Comparison of ENCODE assay signal across 8 cellular contexts in the genomic region with DNA sequence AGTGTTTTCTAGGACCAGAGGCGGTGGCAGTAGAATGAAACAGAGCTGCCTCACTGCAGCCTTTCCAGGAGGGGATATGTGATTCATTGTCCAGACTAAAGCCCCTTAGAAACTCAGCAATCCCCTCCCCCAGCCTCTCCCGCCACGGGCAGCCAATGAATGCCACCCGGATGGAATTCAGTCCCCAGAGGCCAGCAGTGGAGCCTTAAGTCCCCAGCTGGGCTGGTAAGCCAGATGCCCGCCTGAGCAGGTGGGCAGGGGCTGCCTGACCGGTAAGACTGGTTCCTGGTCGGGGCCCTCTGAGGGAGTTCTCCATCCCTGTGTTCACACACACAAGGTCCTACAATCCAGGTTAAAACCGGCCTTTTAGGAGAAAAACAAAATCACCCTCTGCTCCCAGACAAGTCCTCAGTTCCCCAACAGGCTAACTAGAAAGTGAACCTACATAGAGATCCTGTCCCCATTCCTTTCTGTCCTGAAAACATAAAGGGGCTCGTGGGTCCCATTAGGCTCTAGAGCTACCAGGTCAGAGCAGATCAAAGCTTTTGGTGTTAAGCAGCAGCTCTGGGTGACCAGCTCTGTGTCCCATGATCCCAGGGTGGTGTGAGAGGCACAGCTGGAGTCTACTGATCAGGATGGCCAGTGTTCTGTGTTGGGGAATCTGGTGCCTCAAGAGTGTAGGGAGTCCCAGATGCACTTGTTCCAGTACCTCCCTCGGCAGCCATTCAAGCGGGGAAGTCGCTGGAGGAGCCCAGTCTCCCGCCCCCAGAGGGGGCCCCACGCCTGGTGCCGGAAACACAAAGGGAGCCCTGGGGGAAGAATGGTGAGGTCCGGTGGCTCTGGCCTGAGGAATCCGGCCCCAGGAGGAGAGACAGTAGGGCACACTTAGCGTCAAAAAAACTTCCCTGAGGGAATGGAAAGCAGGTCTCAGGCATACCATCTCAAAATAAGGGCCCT. TPM values are rescaled to one million over a fixed set of nuclear protein-coding genes. Genes with fewer than 3 reads are reported as not detected.
A peak's percentile ranks its signal among the peaks of the same experiment; 100 is the strongest.
DNase-seq lines count a peak whose midpoint lies in the region; ATAC-seq and TF ChIP-seq lines count a peak whose summit lies in the region.

No MANE protein-coding gene starts in this region.

- ATAC-seq in mucosa of descending colon (peak; percentile 42), GM19023 (IDR thresholded peaks at IDR 0.05; ENCODE audit: unreplicated experiment) (no peak)

- H2BK5ac ChIP-seq in H9 (ENCODE audit: insufficient read length, low read length) = peak overlapping the region; percentile 61

- H3K79me1 ChIP-seq in H9 (ENCODE audit: insufficient read depth, low read depth, low read length, poor library complexity, severe bottlenecking) = peaks cover 6% of the 10 kb centered on the region

- H4K5ac ChIP-seq in H9 (ENCODE audit: insufficient read length, low read depth, low read length) = no peak overlapping the region

- H2AK5ac ChIP-seq in H9 (ENCODE audit: insufficient read length, low read length) = no peak overlapping the region

- no peak overlapping the region for H2BK20ac ChIP-seq in H9 (ENCODE audit: low read depth, low read length, poor library complexity, severe bottlenecking)

- H2AFZ ChIP-seq in H9 (ENCODE audit: low read length) = no peak overlapping the region

- no peak overlapping the region; the same call in 1 of the 2 replicates for H3K4ac ChIP-seq in H9 (ENCODE audit: low read depth, low read length)

- H3K18ac ChIP-seq in H9 (ENCODE audit: insufficient read length, low read depth, low read length) = peak overlapping the region; percentile 96

- TF ChIP-seq CTCF in C4-2B (conservative IDR thresholded peaks at IDR 0.05) (no peak), H9 (conservative IDR thresholded peaks at IDR 0.05) (no peak), mucosa of descending colon (IDR thresholded peaks at IDR 0.05) (no peak), tibial artery (IDR thresholded peaks at IDR 0.05) (no peak)

- H3K27me3 ChIP-seq in H9 (ENCODE audit: insufficient read depth, low read length) (no peaks in the 10 kb centered on the region), SJCRH30 (no peaks in the 10 kb centered on the region), tibial artery (no peaks in the 10 kb centered on the region)

- H3K79me2 ChIP-seq in H9 (ENCODE audit: insufficient read depth, low read length) = peaks cover 12% of the 10 kb centered on the region; the same call in 1 of the 2 replicates

- H2BK15ac ChIP-seq in H9 (ENCODE audit: low read depth, low read length) = no peak overlapping the region

- peak overlapping the region; percentile 95 for H3K27ac ChIP-seq in C4-2B
- peak overlapping the region; percentile 89 for H3K27ac ChIP-seq in H9 (ENCODE audit: insufficient read length, low read depth, low read length)
- H3K27ac ChIP-seq in SJCRH30 = no peak overlapping the region
- peak overlapping the region; percentile 69 to 81 for H3K27ac ChIP-seq in tibial artery

- H3K36me3 Mint-ChIP-seq in H9 (ENCODE audit: insufficient read depth in 1 of 3, low read depth in 3 of 3) = peaks cover 25 to 68% (median 45%) of the 10 kb centered on the region in 3 experiments

- peaks cover 64% of the 10 kb centered on the region in 2 experiments for H3K4me1 Mint-ChIP-seq in H9

- H2BK12ac ChIP-seq in H9 (ENCODE audit: insufficient read length, low read depth, low read length) = peak overlapping the region; percentile 98

- no peaks in the 10 kb centered on the region for H4K20me1 ChIP-seq in H9 (ENCODE audit: control insufficient read depth, insufficient read depth, insufficient read length)

- H3K4me1 ChIP-seq in H9 (ENCODE audit: insufficient read depth, low read length) = peaks cover 7% of the 10 kb centered on the region; the same call in 1 of the 2 replicates
- peaks cover 7% of the 10 kb centered on the region; the same call in 1 of the 2 replicates for H3K4me1 ChIP-seq in SJCRH30
- H3K4me1 ChIP-seq in mucosa of descending colon (ENCODE audit: low read depth) = peaks cover 38% of the 10 kb centered on the region
- H3K4me1 ChIP-seq in tibial artery = peaks cover 0 to 68% (median 35%) of the 10 kb centered on the region in 4 donors

- intact Hi-C loops in mucosa of descending colon (cut with DNase I, micrococcal nuclease) (no loop called here), tibial artery (cut with DNase I; ENCODE audit: low total_unique reads) (loop anchor here (10.0 kb wide), 1 partner anchor 49 kb away; the partner anchor contains the start of gene PIK3IP1)

- no peak overlapping the region for H2BK120ac ChIP-seq in H9 (ENCODE audit: low read depth, low read length, poor library complexity, severe bottlenecking)

- H3K4me3 ChIP-seq in SJCRH30 = peak overlapping the region; percentile 10
- no peak overlapping the region for H3K4me3 ChIP-seq in mucosa of descending colon
- peak overlapping the region in 1 of 2 donors; percentile 24 for H3K4me3 ChIP-seq in tibial artery

- H4K91ac ChIP-seq in H9 (ENCODE audit: insufficient read length, low read depth, low read length) = peak overlapping the region; percentile 92

- H3K23me2 ChIP-seq in H9 (ENCODE audit: insufficient read length, low read depth, low read length, poor library complexity, severe bottlenecking) = peaks cover 33% of the 10 kb centered on the region

- no CpG with 5 or more reads among the region's 18 CpGs for WGBS in H9 (ENCODE audit: extremely low coverage, insufficient read length, low lambda C conversion rate)

- no peak overlapping the region for H3K23ac ChIP-seq in H9 (ENCODE audit: insufficient read length, low read depth, low read length)

- peak overlapping the region; percentile 98 for H3K27ac Mint-ChIP-seq in H9

- H3K9me3 Mint-ChIP-seq in H9 = no peaks in the 10 kb centered on the region

- peaks cover 32% of the 10 kb centered on the region for H3K36me3 ChIP-seq in SJCRH30
- H3K36me3 ChIP-seq in mucosa of descending colon (ENCODE audit: low read depth) = no peaks in the 10 kb centered on the region
- peaks cover 8 to 46% (median 36%) of the 10 kb centered on the region in 3 donors for H3K36me3 ChIP-seq in tibial artery

- peak overlapping the region; percentile 79 for H3K9ac ChIP-seq in H9 (ENCODE audit: extremely low read depth, insufficient read length, low read length)

- peak overlapping the region; percentile 74 for H3K4me2 ChIP-seq in H9 (ENCODE audit: insufficient read depth, insufficient read length, low read length)

- peak overlapping the region; percentile 94 for H3K14ac ChIP-seq in H9 (ENCODE audit: insufficient read depth, low read length)

- peak; percentile 92 for DNase-seq in H9
- DNase-seq in SJCRH30 = peak; percentile 50 to 53
- DNase-seq in dedifferentiated amniotic fluid mesenchymal stem cell (ENCODE audit: extremely low spot score) = peak; percentile 42
- peak; percentile 82 to 88 (median 83) for DNase-seq in mucosa of descending colon
- peak; percentile 23 to 77 for DNase-seq in tibial artery
- no peak for DNase-seq in effector CD4-positive, alpha-beta T cell

- no peaks in the 10 kb centered on the region for H3K27me3 Mint-ChIP-seq in H9 (ENCODE audit: low read depth)

- H3K56ac ChIP-seq in H9 (ENCODE audit: insufficient read length, low read depth, low read length) = no peak overlapping the region

- peak overlapping the region; percentile 88 for H3T11ph ChIP-seq in H9 (ENCODE audit: low read length)

- H3K9me3 ChIP-seq in H9 (ENCODE audit: control insufficient read depth, low read depth, low read length) = no peaks in the 10 kb centered on the region
- H3K9me3 ChIP-seq in SJCRH30 (replicated peaks) = no peaks in the 10 kb centered on the region
- H3K9me3 ChIP-seq in mucosa of descending colon = no peaks in the 10 kb centered on the region
- no peaks in the 10 kb centered on the region for H3K9me3 ChIP-seq in tibial artery

- H3K4me3 Mint-ChIP-seq in H9 = peak overlapping the region; percentile 90

- H4K8ac ChIP-seq in H9 (replicated peaks; ENCODE audit: insufficient read length, low read depth, low read length) = no peak overlapping the region

RNA-seq across cellular contexts. Expression of gene PATZ1, which starts 2.6 kb away (rescaled TPM):
- total RNA-seq in H9 (2021) = 118 and 120 TPM in 2 replicates
- total RNA-seq in SJCRH30 (2014; rRNA removed; shearing (Covaris generic)) = 22.6 and 24.1 TPM in 2 replicates
- 10 to 100 TPM; 16.5 to 23.1 (median 16.9) TPM for total RNA-seq in mucosa of descending colon

RNA-seq across cellular contexts. Expression of gene PIK3IP1, which starts 51.2 kb away (rescaled TPM):
- total RNA-seq in H9 (2021) (0.87 and 0.92 TPM in 2 replicates), mucosa of descending colon (10 to 100 TPM; 17.1 to 24.7 (median 22.8) TPM)
- 0.47 and 0.51 TPM in 2 replicates for total RNA-seq in SJCRH30 (2014; rRNA removed; shearing (Covaris generic))

RNA-seq across cellular contexts. Expression of gene DRG1, which starts 55.9 kb away (rescaled TPM):
- total RNA-seq in H9 (2021) (89.1 and 89.5 TPM in 2 replicates), mucosa of descending colon (10 to 100 TPM; 39.1 to 50.7 (median 40.5) TPM)
- 109 and 116 TPM in 2 replicates for total RNA-seq in SJCRH30 (2014; rRNA removed; shearing (Covaris generic))
